Comparison of ENCODE assay signal across 15 cellular contexts in genomic region chr9:89434636-89435314, GRCh38.
DNase-seq lines count a peak whose midpoint lies in the region; ATAC-seq and TF ChIP-seq lines count a peak whose summit lies in the region.
"Had no signal": no experiment of that assay in that cellular context is flagged by ENCODE, and none has a peak within 500 bp of the region (broad histone marks: within the 10 kb centered on the region; RNA-seq: fewer than 3 reads in every experiment).

No MANE protein-coding gene starts in this region.

- no peaks in the 10 kb centered on the region for H3K9me3 ChIP-seq in esophagus (ENCODE audit: control insufficient read depth in 2 of 2, insufficient read depth in 1 of 2, low read depth in 1 of 2, low read length in 1 of 2)
- H3K9me3 ChIP-seq in upper lobe of right lung = no peaks in the 10 kb centered on the region
- H3K9me3 ChIP-seq: gastroesophageal sphincter, tibial artery had no signal

- POLR2A ChIA-PET in activated CD4-positive, alpha-beta T cell treated with anti-CD3 and anti-CD28 coated beads for 36 hours (lab: Charles Lee) = interaction anchor here (0.7 kb wide), 1 partner anchor 264 kb away, joined by 3 read pairs; no protein-coding TSS in a partner anchor
- POLR2A ChIA-PET in activated CD4-positive, alpha-beta memory T cell treated with anti-CD3 and anti-CD28 coated beads, Interleukin-2, amount 10 ng/mL, durations not matched to agents 7 days and 5 days (lab: Charles Lee) = interaction anchor here (2.7 kb wide), 1 partner anchor 25 kb away, joined by 8 read pairs; no protein-coding TSS in a partner anchor

- peaks cover 92% of the 10 kb centered on the region for H3K4me1 Mint-ChIP-seq in activated CD4-positive, alpha-beta T cell treated with anti-CD3 and anti-CD28 coated beads for 36 hours
- peaks cover 82% of the 10 kb centered on the region for H3K4me1 Mint-ChIP-seq in activated CD4-positive, alpha-beta memory T cell treated with anti-CD3 and anti-CD28 coated beads, Interleukin-2, amount 10 ng/mL, durations not matched to agents 7 days and 5 days
- peaks cover 60 to 93% of the 10 kb centered on the region in 2 donors for H3K4me1 Mint-ChIP-seq in stimulated activated naive B cell treated with anti-CD40 and anti-IgM and Interleukin-4, amounts not matched to agents 10 μg/mL and 1 μg/mL and 100 μg/mL, for 72 hours
- peaks cover 30% of the 10 kb centered on the region for H3K4me1 Mint-ChIP-seq in Calu3 (ENCODE audit: low read depth, unreplicated experiment)

- H3K4me3 Mint-ChIP-seq in activated CD4-positive, alpha-beta T cell treated with anti-CD3 and anti-CD28 coated beads for 36 hours = no peak overlapping the region
- no peak overlapping the region for H3K4me3 Mint-ChIP-seq in activated CD4-positive, alpha-beta memory T cell treated with anti-CD3 and anti-CD28 coated beads, Interleukin-2, amount 10 ng/mL, durations not matched to agents 7 days and 5 days
- H3K4me3 Mint-ChIP-seq in stimulated activated naive B cell treated with anti-CD40 and anti-IgM and Interleukin-4, amounts not matched to agents 10 μg/mL and 1 μg/mL and 100 μg/mL, for 72 hours = no peak overlapping the region
- no peak overlapping the region for H3K4me3 Mint-ChIP-seq in Calu3 (ENCODE audit: low read depth, unreplicated experiment)
- H3K4me3 Mint-ChIP-seq: nephron had no signal

- H3K27ac Mint-ChIP-seq in activated CD4-positive, alpha-beta T cell treated with anti-CD3 and anti-CD28 coated beads for 36 hours = peak overlapping the region; percentile 76
- H3K27ac Mint-ChIP-seq in activated CD4-positive, alpha-beta memory T cell treated with anti-CD3 and anti-CD28 coated beads, Interleukin-2, amount 10 ng/mL, durations not matched to agents 7 days and 5 days = peak overlapping the region; percentile 32
- H3K27ac Mint-ChIP-seq in stimulated activated naive B cell treated with anti-CD40 and anti-IgM and Interleukin-4, amounts not matched to agents 10 μg/mL and 1 μg/mL and 100 μg/mL, for 72 hours = peak overlapping the region; percentile 49
- no peak overlapping the region for H3K27ac Mint-ChIP-seq in Calu3 (ENCODE audit: unreplicated experiment)

- H3K36me3 ChIP-seq in esophagus (ENCODE audit: control insufficient read depth in 2 of 2, insufficient read depth in 2 of 2, low read length in 1 of 2) (no peaks in the 10 kb centered on the region), upper lobe of right lung (no peaks in the 10 kb centered on the region)
- H3K36me3 ChIP-seq: gastroesophageal sphincter, tibial artery had no signal

- intact Hi-C loops in activated CD4-positive, alpha-beta T cell treated with anti-CD3 and anti-CD28 coated beads for 36 hours (cut with DNase I, micrococcal nuclease) = no loop called here
- intact Hi-C loops in upper lobe of right lung (cut with DNase I) (no loop called here), Calu3 (cut with micrococcal nuclease; ENCODE audit: unreplicated experiment) (no loop called here)

- H3K27me3 Mint-ChIP-seq in activated CD4-positive, alpha-beta T cell treated with anti-CD3 and anti-CD28 coated beads for 36 hours = no peaks in the 10 kb centered on the region
- H3K27me3 Mint-ChIP-seq in activated CD4-positive, alpha-beta memory T cell treated with anti-CD3 and anti-CD28 coated beads, Interleukin-2, amount 10 ng/mL, durations not matched to agents 7 days and 5 days = no peaks in the 10 kb centered on the region
- no peaks in the 10 kb centered on the region for H3K27me3 Mint-ChIP-seq in stimulated activated naive B cell treated with anti-CD40 and anti-IgM and Interleukin-4, amounts not matched to agents 10 μg/mL and 1 μg/mL and 100 μg/mL, for 72 hours
- no peaks in the 10 kb centered on the region for H3K27me3 Mint-ChIP-seq in Calu3 (ENCODE audit: unreplicated experiment)

- H3K4me3 ChIP-seq in esophagus (ENCODE audit: low read depth in 1 of 2, low read length in 2 of 2) (no peak overlapping the region), upper lobe of right lung (no peak overlapping the region)
- H3K4me3 ChIP-seq: gastroesophageal sphincter, tibial artery had no signal

- H3K4me1 ChIP-seq in esophagus (ENCODE audit: control insufficient read depth in 2 of 2, insufficient read depth in 2 of 2, low read length in 1 of 2) = peaks cover 9 to 53% of the 10 kb centered on the region in 2 donors
- peaks cover 40% of the 10 kb centered on the region for H3K4me1 ChIP-seq in upper lobe of right lung

- H3K27ac ChIP-seq in esophagus (ENCODE audit: low read depth in 2 of 2, low read length in 1 of 2) (peak overlapping the region; percentile 73 to 94), upper lobe of right lung (no peak overlapping the region)
- H3K27ac ChIP-seq: gastroesophageal sphincter, HL-60, tibial artery had no signal

- no peaks in the 10 kb centered on the region for H3K27me3 ChIP-seq in esophagus (ENCODE audit: control insufficient read depth in 1 of 2, insufficient read depth in 2 of 2, low read length in 2 of 2)
- H3K27me3 ChIP-seq in upper lobe of right lung = no peaks in the 10 kb centered on the region
- H3K27me3 ChIP-seq: gastroesophageal sphincter, tibial artery had no signal

- no peaks in the 10 kb centered on the region for H3K9me3 Mint-ChIP-seq in activated CD4-positive, alpha-beta T cell treated with anti-CD3 and anti-CD28 coated beads for 36 hours (ENCODE audit: low read depth)
- H3K9me3 Mint-ChIP-seq in activated CD4-positive, alpha-beta memory T cell treated with anti-CD3 and anti-CD28 coated beads, Interleukin-2, amount 10 ng/mL, durations not matched to agents 7 days and 5 days = no peaks in the 10 kb centered on the region
- no peaks in the 10 kb centered on the region for H3K9me3 Mint-ChIP-seq in stimulated activated naive B cell treated with anti-CD40 and anti-IgM and Interleukin-4, amounts not matched to agents 10 μg/mL and 1 μg/mL and 100 μg/mL, for 72 hours
- no peaks in the 10 kb centered on the region for H3K9me3 Mint-ChIP-seq in Calu3 (ENCODE audit: low read depth, unreplicated experiment)
- H3K9me3 Mint-ChIP-seq: nephron had no signal

- CTCF ChIA-PET in activated CD4-positive, alpha-beta T cell treated with anti-CD3 and anti-CD28 coated beads for 36 hours (lab: Charles Lee) = interaction anchor here (0.6 kb wide), 1 partner anchor 16 kb away, joined by 3 read pairs; no protein-coding TSS in a partner anchor
- CTCF ChIA-PET in activated CD4-positive, alpha-beta memory T cell treated with anti-CD3 and anti-CD28 coated beads, Interleukin-2, amount 10 ng/mL, durations not matched to agents 7 days and 5 days (lab: Charles Lee) = interaction anchor here (1.3 kb wide), 1 partner anchor 11 kb away, joined by 3 read pairs; no protein-coding TSS in a partner anchor
- CTCF ChIA-PET in Calu3 (lab: Charles Lee) = no interaction called here

- no peak for ATAC-seq in activated CD4-positive, alpha-beta T cell treated with anti-CD3 and anti-CD28 coated beads for 36 hours
- ATAC-seq in stimulated activated naive B cell treated with anti-CD40 and anti-IgM and Interleukin-4, amounts not matched to agents 10 μg/mL and 1 μg/mL and 100 μg/mL, for 72 hours (replicated peaks) = no peak
- no peak for ATAC-seq in upper lobe of right lung
- ATAC-seq: gastroesophageal sphincter had no signal

- H3K36me3 Mint-ChIP-seq in activated CD4-positive, alpha-beta T cell treated with anti-CD3 and anti-CD28 coated beads for 36 hours (ENCODE audit: low read depth) = peaks cover 31% of the 10 kb centered on the region
- peaks cover 46% of the 10 kb centered on the region for H3K36me3 Mint-ChIP-seq in activated CD4-positive, alpha-beta memory T cell treated with anti-CD3 and anti-CD28 coated beads, Interleukin-2, amount 10 ng/mL, durations not matched to agents 7 days and 5 days (ENCODE audit: low read depth)
- H3K36me3 Mint-ChIP-seq in stimulated activated naive B cell treated with anti-CD40 and anti-IgM and Interleukin-4, amounts not matched to agents 10 μg/mL and 1 μg/mL and 100 μg/mL, for 72 hours = peaks cover 14 to 30% of the 10 kb centered on the region in 2 donors
- no peaks in the 10 kb centered on the region for H3K36me3 Mint-ChIP-seq in Calu3 (ENCODE audit: insufficient read depth, unreplicated experiment)

- 87% methylated on average over 3 of the region's 3 CpGs for WGBS in esophagus, 2 donors

- BruUV-seq in Calu3 (replicated peaks; lab: Mats Ljungman, UMichigan) = no TSS peak

- TF ChIP-seq CTCF in upper lobe of right lung (IDR thresholded peaks at IDR 0.05) = no peak
- no peak for TF ChIP-seq CTCF in Calu3 (IDR thresholded peaks at IDR 0.05; ENCODE audit: unreplicated experiment)

- no peak for DNase-seq in activated CD4-positive, alpha-beta T cell treated with anti-CD3 and anti-CD28 coated beads for 36 hours
- no peak for DNase-seq in activated CD4-positive, alpha-beta T cell treated with anti-CD3 and anti-CD28 coated beads for 1 hour
- DNase-seq in activated CD4-positive, alpha-beta memory T cell treated with anti-CD3 and anti-CD28 coated beads, Interleukin-2, amount 10 ng/mL, durations not matched to agents 7 days and 5 days = no peak
- DNase-seq in stimulated activated naive B cell treated with anti-CD40 and anti-IgM and Interleukin-4, amounts not matched to agents 10 μg/mL and 1 μg/mL and 100 μg/mL, for 72 hours = no peak
- no peak for DNase-seq in amygdala (lab: John Stamatoyannopoulos, UW)
- no peak for DNase-seq in upper lobe of right lung
- DNase-seq in Calu3 = no peak
- DNase-seq: activated CD4-positive, alpha-beta T cell treated with anti-CD3 and anti-CD28 coated beads, Interleukin-2, amount 50 U/mL, for 4 hours; effector CD8-positive, alpha-beta T cell; NCI-H2171; tibial artery had no signal
